In the genomic region with DNA sequence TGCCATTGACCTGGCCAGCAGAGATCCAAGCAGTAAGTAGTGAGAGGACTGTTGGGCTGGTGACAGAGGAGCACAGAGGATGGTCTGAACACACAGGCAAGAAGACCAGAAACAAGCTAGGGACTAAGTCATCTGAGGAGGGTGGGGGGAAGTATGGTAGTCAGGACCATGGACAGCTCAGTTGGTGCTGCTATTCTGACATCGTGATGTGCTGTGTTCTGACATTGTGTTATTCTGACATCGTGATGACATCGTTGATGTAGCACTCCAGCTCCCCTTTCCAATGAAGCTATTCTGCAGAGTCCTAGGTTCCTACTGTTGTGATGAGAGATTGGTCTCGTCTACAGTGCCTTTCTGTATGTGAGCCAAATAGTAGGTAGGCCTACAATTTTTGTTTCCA, we compare ENCODE assay signal across 8 cellular contexts. TPM values are rescaled to one million over a fixed set of nuclear protein-coding genes. Genes with fewer than 3 reads are reported as not detected.
DNase-seq lines count a peak whose midpoint lies in the region; ATAC-seq and TF ChIP-seq lines count a peak whose summit lies in the region.

No MANE protein-coding gene starts in this region.

- H3K4me1 Mint-ChIP-seq in CD4-positive, CD25-positive, alpha-beta regulatory T cell, result no peaks in the 10 kb centered on the region
- no peaks in the 10 kb centered on the region for H3K4me1 Mint-ChIP-seq in stimulated activated memory B cell treated with anti-CD40 and anti-IgM and Interleukin-4, amounts not matched to agents 10 μg/mL and 1 μg/mL and 100 μg/mL, for 72 hours

- WGBS in aorta, 2 donors, result 0 to 3% methylated on average over 4 of the region's 4 CpGs

- no peaks in the 10 kb centered on the region for H3K36me3 ChIP-seq in CD4-positive, CD25-positive, alpha-beta regulatory T cell (ENCODE audit: control insufficient read depth, insufficient read depth, low read length)
- H3K36me3 ChIP-seq in mucosa of descending colon (ENCODE audit: low read depth) (no peaks in the 10 kb centered on the region), aorta (ENCODE audit: control insufficient read depth in 1 of 2, insufficient read depth in 2 of 2, low read length in 1 of 2) (no peaks in the 10 kb centered on the region)

- no peak overlapping the region for H3K27ac ChIP-seq in CD4-positive, CD25-positive, alpha-beta regulatory T cell (ENCODE audit: insufficient read depth, low read length, poor library complexity, severe bottlenecking)
- no peak overlapping the region for H3K27ac ChIP-seq in aorta (ENCODE audit: low read depth in 1 of 2, low read length in 2 of 2)

- intact Hi-C loops in mucosa of descending colon (cut with DNase I, micrococcal nuclease) (no loop called here), aorta (cut with DNase I) (no loop called here)

- H3K27me3 ChIP-seq in CD4-positive, CD25-positive, alpha-beta regulatory T cell (ENCODE audit: control insufficient read depth, insufficient read depth, low read length), result no peaks in the 10 kb centered on the region
- no peaks in the 10 kb centered on the region for H3K27me3 ChIP-seq in aorta (ENCODE audit: control insufficient read depth in 1 of 2, insufficient read depth in 2 of 2, low read length in 1 of 2)

- ATAC-seq in CD4-positive, CD25-positive, alpha-beta regulatory T cell (ENCODE audit: low read depth in 2 of 2), result peak; percentile 34 to 52
- ATAC-seq in HG03280 (IDR thresholded peaks at IDR 0.05; ENCODE audit: unreplicated experiment) (peak; percentile 75), mucosa of descending colon (peak; percentile 65), aorta (ENCODE audit: low FRiP score) (peak; percentile 81), HG03565 (IDR thresholded peaks at IDR 0.05; ENCODE audit: unreplicated experiment) (no peak)
- ATAC-seq in stimulated activated memory B cell treated with anti-CD40 and anti-IgM and Interleukin-4, amounts not matched to agents 10 μg/mL and 1 μg/mL and 100 μg/mL, for 72 hours, result no peak

- no peak overlapping the region for H3K4me3 ChIP-seq in CD4-positive, CD25-positive, alpha-beta regulatory T cell (ENCODE audit: low read depth, low read length)
- H3K4me3 ChIP-seq in mucosa of descending colon, result no peak overlapping the region
- H3K4me3 ChIP-seq in aorta (ENCODE audit: low read length in 2 of 2), result no peak overlapping the region

- no peaks in the 10 kb centered on the region for H3K4me1 ChIP-seq in CD4-positive, CD25-positive, alpha-beta regulatory T cell (ENCODE audit: control insufficient read depth, insufficient read depth, low read length, poor library complexity, severe bottlenecking)
- no peaks in the 10 kb centered on the region for H3K4me1 ChIP-seq in mucosa of descending colon (ENCODE audit: low read depth)
- no peaks in the 10 kb centered on the region for H3K4me1 ChIP-seq in aorta (ENCODE audit: control insufficient read depth in 1 of 2, insufficient read depth in 2 of 2, low read length in 2 of 2)

- no peak for TF ChIP-seq CTCF in mucosa of descending colon (IDR thresholded peaks at IDR 0.05)

- H3K36me3 Mint-ChIP-seq in CD4-positive, CD25-positive, alpha-beta regulatory T cell, result no peaks in the 10 kb centered on the region
- H3K36me3 Mint-ChIP-seq in stimulated activated memory B cell treated with anti-CD40 and anti-IgM and Interleukin-4, amounts not matched to agents 10 μg/mL and 1 μg/mL and 100 μg/mL, for 72 hours, result no peaks in the 10 kb centered on the region

- peak; percentile 6 to 65 (median 49) for DNase-seq in CD4-positive, CD25-positive, alpha-beta regulatory T cell
- DNase-seq in T-helper 9 cell, result peak; percentile 28
- peak; percentile 6 for DNase-seq in cerebellar cortex (ENCODE audit: low spot score)
- DNase-seq in mucosa of descending colon, result peak in 2 of 3 donors; percentile 27 to 76
- no peak for DNase-seq in aorta

- no peak overlapping the region for H3K27ac Mint-ChIP-seq in CD4-positive, CD25-positive, alpha-beta regulatory T cell
- no peak overlapping the region for H3K27ac Mint-ChIP-seq in stimulated activated memory B cell treated with anti-CD40 and anti-IgM and Interleukin-4, amounts not matched to agents 10 μg/mL and 1 μg/mL and 100 μg/mL, for 72 hours

- no peak overlapping the region for H3K4me3 Mint-ChIP-seq in CD4-positive, CD25-positive, alpha-beta regulatory T cell
- H3K4me3 Mint-ChIP-seq in stimulated activated memory B cell treated with anti-CD40 and anti-IgM and Interleukin-4, amounts not matched to agents 10 μg/mL and 1 μg/mL and 100 μg/mL, for 72 hours, result no peak overlapping the region

- peaks cover 15% of the 10 kb centered on the region for H3K27me3 Mint-ChIP-seq in CD4-positive, CD25-positive, alpha-beta regulatory T cell
- H3K27me3 Mint-ChIP-seq in stimulated activated memory B cell treated with anti-CD40 and anti-IgM and Interleukin-4, amounts not matched to agents 10 μg/mL and 1 μg/mL and 100 μg/mL, for 72 hours, result peaks cover under 1% of the 10 kb centered on the region

- peaks cover 0 to 4% (median 0%) of the 10 kb centered on the region in 7 donors for H3K9me3 Mint-ChIP-seq in CD4-positive, CD25-positive, alpha-beta regulatory T cell
- peaks cover 2% of the 10 kb centered on the region for H3K9me3 Mint-ChIP-seq in stimulated activated memory B cell treated with anti-CD40 and anti-IgM and Interleukin-4, amounts not matched to agents 10 μg/mL and 1 μg/mL and 100 μg/mL, for 72 hours

- H3K9me3 ChIP-seq in CD4-positive, CD25-positive, alpha-beta regulatory T cell (ENCODE audit: control insufficient read depth in 2 of 2, low read length in 2 of 2), result no peaks in the 10 kb centered on the region
- H3K9me3 ChIP-seq in mucosa of descending colon (no peaks in the 10 kb centered on the region), aorta (ENCODE audit: control insufficient read depth, low read length) (no peaks in the 10 kb centered on the region)

RNA-seq across cellular contexts. Expression of a gene that starts 28.7 kb away (rescaled TPM):
- total RNA-seq in CD4-positive, CD25-positive, alpha-beta regulatory T cell, result not detected
- polyA plus RNA-seq in CD4-positive, CD25-positive, alpha-beta regulatory T cell, result not detected
- total RNA-seq in mucosa of descending colon (under 1 TPM in 1 of 3 donors, not detected in 2; 0.32 TPM), aorta (under 1 TPM in 1 of 2 donors, not detected in 1; 0.45 TPM)
- polyA plus RNA-seq in aorta, result under 1 TPM in 1 of 2 donors, not detected in 1; 0.46 TPM

RNA-seq across cellular contexts. Expression of a gene that starts 36.3 kb away (rescaled TPM):
- 12.0 TPM for total RNA-seq in CD4-positive, CD25-positive, alpha-beta regulatory T cell
- 10 to 100 TPM; 28.2 to 36.1 (median 33.7) TPM for polyA plus RNA-seq in CD4-positive, CD25-positive, alpha-beta regulatory T cell
- total RNA-seq in mucosa of descending colon (10 to 100 TPM; 27.5 to 52.0 (median 31.5) TPM), aorta (10 to 100 TPM; 15.0 to 20.0 TPM)
- 10 to 100 TPM; 13.3 to 24.1 TPM for polyA plus RNA-seq in aorta

Comparison
In these comparisons a context has a peak if more than half of its experiments do, and no peak if none do; other contexts are left out.
1. ATAC-seq: peak in CD4-positive, CD25-positive, alpha-beta regulatory T cell (2 of 2), HG03280 (single experiment), mucosa of descending colon (single experiment) and aorta (single experiment); none in stimulated activated memory B cell treated with anti-CD40 and anti-IgM and Interleukin-4, amounts not matched to agents 10 μg/mL and 1 μg/mL and 100 μg/mL, for 72 hours (single experiment) and HG03565 (single experiment).
2. DNase-seq: peak in CD4-positive, CD25-positive, alpha-beta regulatory T cell (3 of 3), T-helper 9 cell (single experiment), cerebellar cortex (single experiment) and mucosa of descending colon (2 of 3); none in aorta (0 of 2).